ENCODE assay signal across 1 cellular context in the genomic region with DNA sequence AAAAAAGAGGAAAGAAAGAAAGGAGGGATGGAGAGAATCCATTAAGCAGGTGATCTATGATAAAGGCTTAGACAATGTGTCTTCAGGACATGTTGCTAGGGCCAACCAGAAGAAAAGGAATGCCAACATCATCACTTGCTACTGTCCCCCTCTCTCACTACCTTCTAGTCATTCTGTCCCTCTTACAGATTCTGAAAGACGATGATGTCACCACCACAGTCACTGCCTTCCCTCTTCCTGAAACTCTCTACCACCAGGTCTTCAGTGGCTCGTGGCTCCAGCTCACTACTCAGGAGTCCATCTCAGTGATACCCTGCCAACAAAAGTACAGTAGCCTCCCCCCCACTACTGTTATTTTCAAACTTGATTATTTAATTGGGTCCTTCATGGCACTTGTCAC.
TF ChIP-seq lines count a peak whose summit lies in the region.

No MANE protein-coding gene starts in this region.

TF ChIP-seq in HepG2, 621 proteins besides CTCF, POLR2A, EP300 and RAD21 (continued from another document):
- no peak for TF ChIP-seq ZBTB39 (CRISPR knock-in tag; IDR thresholded peaks at IDR 0.05)
- no peak for TF ChIP-seq KDM2A (CRISPR knock-in tag; IDR thresholded peaks at IDR 0.05; ENCODE audit: borderline replicate concordance, low read depth)
- no peak for TF ChIP-seq GZF1 (CRISPR knock-in tag; IDR thresholded peaks at IDR 0.05)
- TF ChIP-seq, protein P1, sequence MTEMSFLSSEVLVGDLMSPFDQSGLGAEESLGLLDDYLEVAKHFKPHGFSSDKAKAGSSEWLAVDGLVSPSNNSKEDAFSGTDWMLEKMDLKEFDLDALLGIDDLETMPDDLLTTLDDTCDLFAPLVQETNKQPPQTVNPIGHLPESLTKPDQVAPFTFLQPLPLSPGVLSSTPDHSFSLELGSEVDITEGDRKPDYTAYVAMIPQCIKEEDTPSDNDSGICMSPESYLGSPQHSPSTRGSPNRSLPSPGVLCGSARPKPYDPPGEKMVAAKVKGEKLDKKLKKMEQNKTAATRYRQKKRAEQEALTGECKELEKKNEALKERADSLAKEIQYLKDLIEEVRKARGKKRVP (CRISPR knock-in tag; IDR thresholded peaks at IDR 0.05) = no peak
- TF ChIP-seq, protein P2, sequence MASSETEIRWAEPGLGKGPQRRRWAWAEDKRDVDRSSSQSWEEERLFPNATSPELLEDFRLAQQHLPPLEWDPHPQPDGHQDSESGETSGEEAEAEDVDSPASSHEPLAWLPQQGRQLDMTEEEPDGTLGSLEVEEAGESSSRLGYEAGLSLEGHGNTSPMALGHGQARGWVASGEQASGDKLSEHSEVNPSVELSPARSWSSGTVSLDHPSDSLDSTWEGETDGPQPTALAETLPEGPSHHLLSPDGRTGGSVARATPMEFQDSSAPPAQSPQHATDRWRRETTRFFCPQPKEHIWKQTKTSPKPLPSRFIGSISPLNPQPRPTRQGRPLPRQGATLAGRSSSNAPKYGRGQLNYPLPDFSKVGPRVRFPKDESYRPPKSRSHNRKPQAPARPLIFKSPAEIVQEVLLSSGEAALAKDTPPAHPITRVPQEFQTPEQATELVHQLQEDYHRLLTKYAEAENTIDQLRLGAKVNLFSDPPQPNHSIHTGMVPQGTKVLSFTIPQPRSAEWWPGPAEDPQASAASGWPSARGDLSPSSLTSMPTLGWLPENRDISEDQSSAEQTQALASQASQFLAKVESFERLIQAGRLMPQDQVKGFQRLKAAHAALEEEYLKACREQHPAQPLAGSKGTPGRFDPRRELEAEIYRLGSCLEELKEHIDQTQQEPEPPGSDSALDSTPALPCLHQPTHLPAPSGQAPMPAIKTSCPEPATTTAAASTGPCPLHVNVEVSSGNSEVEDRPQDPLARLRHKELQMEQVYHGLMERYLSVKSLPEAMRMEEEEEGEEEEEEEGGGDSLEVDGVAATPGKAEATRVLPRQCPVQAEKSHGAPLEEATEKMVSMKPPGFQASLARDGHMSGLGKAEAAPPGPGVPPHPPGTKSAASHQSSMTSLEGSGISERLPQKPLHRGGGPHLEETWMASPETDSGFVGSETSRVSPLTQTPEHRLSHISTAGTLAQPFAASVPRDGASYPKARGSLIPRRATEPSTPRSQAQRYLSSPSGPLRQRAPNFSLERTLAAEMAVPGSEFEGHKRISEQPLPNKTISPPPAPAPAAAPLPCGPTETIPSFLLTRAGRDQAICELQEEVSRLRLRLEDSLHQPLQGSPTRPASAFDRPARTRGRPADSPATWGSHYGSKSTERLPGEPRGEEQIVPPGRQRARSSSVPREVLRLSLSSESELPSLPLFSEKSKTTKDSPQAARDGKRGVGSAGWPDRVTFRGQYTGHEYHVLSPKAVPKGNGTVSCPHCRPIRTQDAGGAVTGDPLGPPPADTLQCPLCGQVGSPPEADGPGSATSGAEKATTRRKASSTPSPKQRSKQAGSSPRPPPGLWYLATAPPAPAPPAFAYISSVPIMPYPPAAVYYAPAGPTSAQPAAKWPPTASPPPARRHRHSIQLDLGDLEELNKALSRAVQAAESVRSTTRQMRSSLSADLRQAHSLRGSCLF (CRISPR knock-in tag; IDR thresholded peaks at IDR 0.05; ENCODE audit: borderline replicate concordance) = no peak
- TF ChIP-seq BRCA1 (CRISPR knock-in tag; IDR thresholded peaks at IDR 0.05) = no peak
- no peak for TF ChIP-seq NR2F2 (IDR thresholded peaks at IDR 0.05; ENCODE audit: borderline replicate concordance, low read depth)
